In the genomic region with DNA sequence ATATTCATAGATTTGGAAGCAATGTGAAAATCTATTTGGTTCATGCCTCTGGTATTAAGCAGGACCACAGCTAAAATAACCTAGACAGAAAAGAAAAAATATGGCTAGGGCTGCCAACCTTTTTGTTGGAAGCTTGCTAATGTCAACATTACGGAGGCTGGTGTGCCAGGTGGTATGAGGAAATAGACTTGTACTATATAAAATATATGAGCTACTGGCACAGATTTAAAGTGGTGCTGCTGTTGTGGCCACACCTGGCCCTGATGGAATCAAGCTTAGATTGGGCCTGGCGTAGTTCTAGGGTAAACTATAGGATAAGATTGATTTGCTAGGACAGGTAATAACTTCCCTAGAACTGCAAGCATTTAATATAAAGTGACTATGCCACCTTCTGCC, we compare ENCODE assay signal across 17 cellular contexts. TPM values are rescaled to one million over a fixed set of nuclear protein-coding genes. Genes with fewer than 3 reads are reported as not detected.
A peak's percentile ranks its signal among the peaks of the same experiment; 100 is the strongest.
DNase-seq lines count a peak whose midpoint lies in the region; ATAC-seq and TF ChIP-seq lines count a peak whose summit lies in the region.
"Had no signal": no experiment of that assay in that cellular context is flagged by ENCODE, and none has a peak within 500 bp of the region (broad histone marks: within the 10 kb centered on the region; RNA-seq: fewer than 3 reads in every experiment).

No MANE protein-coding gene starts in this region.

- intact Hi-C loops in MCF 10A (cut with micrococcal nuclease) (no loop called here), breast epithelium (cut with DNase I; ENCODE audit: low total_unique reads) (no loop called here), left lung (cut with DNase I) (no loop called here), vagina (cut with DNase I) (no loop called here)

- H3K27ac ChIP-seq in breast epithelium (peak overlapping the region in 1 of 2 donors; percentile 45), RWPE1 (peak overlapping the region; percentile 95), left lung (no peak overlapping the region), vagina (no peak overlapping the region)

- H3K4me1 ChIP-seq in breast epithelium (no peaks in the 10 kb centered on the region), left lung (peaks cover 0 to 10% of the 10 kb centered on the region in 2 donors), vagina (no peaks in the 10 kb centered on the region)

- peak overlapping the region; percentile 4 for H3K4me3 Mint-ChIP-seq in MCF 10A (ENCODE audit: unreplicated experiment)
- H3K4me3 Mint-ChIP-seq: activated CD8-positive, alpha-beta T cell treated with anti-CD3 and anti-CD28 coated beads, Interleukin-2, amount 10 ng/mL, durations not matched to agents 7 days and 5 days; activated T-helper 1 cell treated with anti-CD3 and anti-CD28 coated beads, Interleukin-12 subunit alpha, Interleukin-12 subunit beta, Interleukin-2, Interleukin-4 antibody, amounts not matched to agents 30 ng/mL and 10 ng/mL and 1 ng/mL, durations not matched to agents 14 hours and 24 hours and 36 hours; CD4-positive, alpha-beta T cell; H9; stimulated activated naive B cell treated with anti-CD40 and anti-IgM and Interleukin-4, amounts not matched to agents 10 μg/mL and 1 μg/mL and 100 μg/mL, for 72 hours had no signal

- no TSS peak for BruUV-seq in MCF 10A (replicated peaks; lab: Mats Ljungman, UMichigan)

- DNase-seq in MCF 10A (ENCODE audit: unreplicated experiment) (peak; percentile 88), breast epithelium (ENCODE audit: low spot score in 2 of 2) (no peak), RWPE1 (ENCODE audit: low spot score) (peak; percentile 21), left lung (no peak), vagina (ENCODE audit: extremely low spot score in 2 of 2) (no peak)
- DNase-seq: activated CD8-positive, alpha-beta T cell treated with anti-CD3 and anti-CD28 coated beads, Interleukin-2, amount 10 ng/mL, durations not matched to agents 7 days and 5 days; caudate nucleus; CD4-positive, alpha-beta T cell; foreskin melanocyte; H9; NCI-H2107; NCI-H82; stimulated activated naive B cell treated with anti-CD40 and anti-IgM and Interleukin-4, amounts not matched to agents 10 μg/mL and 1 μg/mL and 100 μg/mL, for 72 hours had no signal

- no peak overlapping the region for H3K4me3 ChIP-seq in breast epithelium
- H3K4me3 ChIP-seq in left lung, result no peak overlapping the region
- H3K4me3 ChIP-seq in vagina, result no peak overlapping the region

- H3K4me1 Mint-ChIP-seq in MCF 10A (ENCODE audit: insufficient read depth, unreplicated experiment), result peaks cover 23% of the 10 kb centered on the region
- H3K4me1 Mint-ChIP-seq: H9 had no signal

- H3K27ac Mint-ChIP-seq in MCF 10A (ENCODE audit: low read depth, unreplicated experiment), result no peak overlapping the region
- H3K27ac Mint-ChIP-seq: activated CD8-positive, alpha-beta T cell treated with anti-CD3 and anti-CD28 coated beads, Interleukin-2, amount 10 ng/mL, durations not matched to agents 7 days and 5 days; activated T-helper 1 cell treated with anti-CD3 and anti-CD28 coated beads, Interleukin-12 subunit alpha, Interleukin-12 subunit beta, Interleukin-2, Interleukin-4 antibody, amounts not matched to agents 30 ng/mL and 10 ng/mL and 1 ng/mL, durations not matched to agents 14 hours and 24 hours and 36 hours; CD4-positive, alpha-beta T cell; H9 had no signal

- H3K9me3 ChIP-seq in breast epithelium (no peaks in the 10 kb centered on the region), left lung (no peaks in the 10 kb centered on the region), vagina (no peaks in the 10 kb centered on the region)

- H3K27me3 ChIP-seq in breast epithelium (no peaks in the 10 kb centered on the region), left lung (no peaks in the 10 kb centered on the region), vagina (no peaks in the 10 kb centered on the region)

- TF ChIP-seq POLR2A in breast epithelium (IDR thresholded peaks at IDR 0.05), result no peak
- no peak for TF ChIP-seq POLR2A in vagina (IDR thresholded peaks at IDR 0.05)

- H3K27me3 Mint-ChIP-seq in MCF 10A (ENCODE audit: insufficient read depth, unreplicated experiment), result no peaks in the 10 kb centered on the region
- H3K27me3 Mint-ChIP-seq: CD4-positive, alpha-beta T cell; stimulated activated naive B cell treated with anti-CD40 and anti-IgM and Interleukin-4, amounts not matched to agents 10 μg/mL and 1 μg/mL and 100 μg/mL, for 72 hours had no signal

- ATAC-seq in left lung (peak; percentile 70), HG03025 (IDR thresholded peaks at IDR 0.05; ENCODE audit: low FRiP score, unreplicated experiment) (no peak), GM19351 (IDR thresholded peaks at IDR 0.05; ENCODE audit: unreplicated experiment) (no peak), GM21515 (IDR thresholded peaks at IDR 0.05; ENCODE audit: unreplicated experiment) (no peak)
- ATAC-seq: activated CD8-positive, alpha-beta T cell treated with anti-CD3 and anti-CD28 coated beads, Interleukin-2, amount 10 ng/mL, durations not matched to agents 7 days and 5 days; stimulated activated naive B cell treated with anti-CD40 and anti-IgM and Interleukin-4, amounts not matched to agents 10 μg/mL and 1 μg/mL and 100 μg/mL, for 72 hours had no signal

- CTCF ChIA-PET in MCF 10A (lab: Yijun Ruan, JAX), result interaction anchor here (0.6 to 0.8 kb wide), 2 partner anchors 117 to 216 kb away, joined by 3 read pairs; no protein-coding TSS in a partner anchor
- CTCF ChIA-PET in RWPE1 (lab: Yijun Ruan, JAX), result no interaction called here

- H3K36me3 ChIP-seq in breast epithelium (no peaks in the 10 kb centered on the region), left lung (no peaks in the 10 kb centered on the region), vagina (no peaks in the 10 kb centered on the region)

- POLR2A ChIA-PET in MCF 10A (lab: Yijun Ruan, JAX) (interaction anchor here (0.6 to 1.6 kb wide), 6 partner anchors 11 to 215 kb away, joined by 3 to 12 read pairs (median 4); partner anchors contain the start of genes EMB and PARP8), RWPE1 (lab: Yijun Ruan, JAX; ENCODE audit: low non-redundant PET) (interaction anchor here (0.6 kb wide), 1 partner anchor 11 kb away, joined by 3 read pairs; no protein-coding TSS in a partner anchor)

- no peaks in the 10 kb centered on the region for H3K36me3 Mint-ChIP-seq in MCF 10A (ENCODE audit: insufficient read depth, unreplicated experiment)
- H3K36me3 Mint-ChIP-seq: stimulated activated naive B cell treated with anti-CD40 and anti-IgM and Interleukin-4, amounts not matched to agents 10 μg/mL and 1 μg/mL and 100 μg/mL, for 72 hours had no signal

- no peak for TF ChIP-seq CTCF in MCF 10A (IDR thresholded peaks at IDR 0.05; ENCODE audit: unreplicated experiment)
- no peak for TF ChIP-seq CTCF in breast epithelium (IDR thresholded peaks at IDR 0.05)
- no peak for TF ChIP-seq CTCF in RWPE1 (conservative IDR thresholded peaks at IDR 0.05; ENCODE audit: low read depth)
- no peak for TF ChIP-seq CTCF in left lung (IDR thresholded peaks at IDR 0.05)
- no peak for TF ChIP-seq CTCF in vagina (IDR thresholded peaks at IDR 0.05)

- H3K9me3 Mint-ChIP-seq in MCF 10A (ENCODE audit: unreplicated experiment), result no peaks in the 10 kb centered on the region
- H3K9me3 Mint-ChIP-seq: CD4-positive, alpha-beta T cell; H9 had no signal

RNA-seq across cellular contexts. Expression of gene PARP8, which starts 10.6 kb away (rescaled TPM):
- total RNA-seq in MCF 10A (2022) (24.5 and 31.2 TPM in 2 replicates), breast epithelium (10 to 100 TPM; 24.3 to 41.7 (median 26.2) TPM), left lung (10 to 100 TPM; 33.6 to 41.3 TPM), vagina (48.4 TPM)

Comparison
In these comparisons a context has a peak if more than half of its experiments do, and no peak if none do; other contexts are left out.
1. DNase-seq: peak in MCF 10A (single experiment) and RWPE1 (single experiment); none in breast epithelium (0 of 2), left lung (0 of 2) and vagina (0 of 2).